In the genomic region with DNA sequence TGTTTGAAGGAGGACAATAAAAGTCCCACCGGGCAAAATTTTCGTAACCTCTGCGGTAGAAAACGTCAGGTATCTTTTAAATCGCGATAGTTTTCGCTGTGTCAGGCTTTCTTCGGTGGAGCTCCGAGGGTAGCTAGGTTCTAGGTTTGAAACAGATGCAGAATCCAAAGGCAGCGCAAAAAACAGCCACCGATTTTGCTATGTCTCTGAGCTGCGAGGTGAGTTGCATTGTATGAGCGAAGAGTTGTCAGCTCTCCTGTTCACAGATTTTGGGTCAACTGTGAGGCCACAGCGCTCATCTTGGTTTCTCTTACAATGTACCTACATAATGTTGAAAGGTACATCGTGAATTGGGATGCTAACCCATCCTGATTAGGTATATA, we compare ENCODE assay signal across 8 cellular contexts. TPM values are rescaled to one million over a fixed set of nuclear protein-coding genes. Genes with fewer than 3 reads are reported as not detected.
A peak's percentile ranks its signal among the peaks of the same experiment; 100 is the strongest.
DNase-seq lines count a peak whose midpoint lies in the region; ATAC-seq lines count a peak whose summit lies in the region.

No MANE protein-coding gene starts in this region.

- H3K4me1 ChIP-seq in mucosa of rectum (ENCODE audit: control insufficient read depth in 2 of 2, insufficient read depth in 2 of 2, low read length in 2 of 2) = peaks cover 3 to 18% of the 10 kb centered on the region in 2 donors

- no peaks in the 10 kb centered on the region for H3K9me3 Mint-ChIP-seq in activated CD8-positive, alpha-beta memory T cell treated with anti-CD3 and anti-CD28 coated beads, Interleukin-2, amount 10 ng/mL, durations not matched to agents 7 days and 5 days (ENCODE audit: low read depth)
- H3K9me3 Mint-ChIP-seq in T-cell = no peaks in the 10 kb centered on the region
- H3K9me3 Mint-ChIP-seq in effector memory CD8-positive, alpha-beta T cell = no peaks in the 10 kb centered on the region

- peak; percentile 53 for DNase-seq in activated CD8-positive, alpha-beta memory T cell treated with anti-CD3 and anti-CD28 coated beads, Interleukin-2, amount 10 ng/mL, durations not matched to agents 7 days and 5 days
- no peak for DNase-seq in activated CD8-positive, alpha-beta memory T cell treated with anti-CD3 and anti-CD28 coated beads, Interleukin-2, amount 50 U/mL, for 48 hours
- DNase-seq in T-cell (peak in 29 of 34 experiments; percentile 5 to 45 (median 21)), dedifferentiated amniotic fluid mesenchymal stem cell (ENCODE audit: extremely low spot score) (no peak), KBM-7 (no peak)
- peak; percentile 14 to 34 (median 27) for DNase-seq in effector memory CD8-positive, alpha-beta T cell

- H3K27ac Mint-ChIP-seq in activated CD8-positive, alpha-beta memory T cell treated with anti-CD3 and anti-CD28 coated beads, Interleukin-2, amount 10 ng/mL, durations not matched to agents 7 days and 5 days = peak overlapping the region; percentile 100
- peak overlapping the region; percentile 99 for H3K27ac Mint-ChIP-seq in T-cell
- peak overlapping the region; percentile 99 for H3K27ac Mint-ChIP-seq in effector memory CD8-positive, alpha-beta T cell

- no peaks in the 10 kb centered on the region for H3K27me3 ChIP-seq in mucosa of rectum (ENCODE audit: control insufficient read depth in 2 of 2, insufficient read depth in 2 of 2, low read length in 2 of 2)

- CTCF ChIA-PET in activated CD8-positive, alpha-beta memory T cell treated with anti-CD3 and anti-CD28 coated beads, Interleukin-2, amount 10 ng/mL, durations not matched to agents 7 days and 5 days (lab: Charles Lee) = interaction anchor here (1.5 to 3.3 kb wide), 5 partner anchors 8 to 137 kb away, joined by 3 to 11 read pairs (median 10); a partner anchor contains a TSS
- CTCF ChIA-PET in T-cell (lab: Charles Lee) = interaction anchor here in 1 of 2 donors (1.5 to 2.1 kb wide), 3 partner anchors 8 to 39 kb away, joined by 3 to 19 read pairs (median 10); a partner anchor contains a TSS

- H3K4me1 Mint-ChIP-seq in activated CD8-positive, alpha-beta memory T cell treated with anti-CD3 and anti-CD28 coated beads, Interleukin-2, amount 10 ng/mL, durations not matched to agents 7 days and 5 days = peaks cover 50% of the 10 kb centered on the region
- H3K4me1 Mint-ChIP-seq in T-cell = peaks cover 66 to 71% (median 69%) of the 10 kb centered on the region in 3 donors
- peaks cover 39 to 42% of the 10 kb centered on the region in 2 donors for H3K4me1 Mint-ChIP-seq in effector memory CD8-positive, alpha-beta T cell (ENCODE audit: low read depth in 2 of 2)

- H3K9me3 ChIP-seq in mucosa of rectum (ENCODE audit: control insufficient read depth in 2 of 2, low read length in 2 of 2) = no peaks in the 10 kb centered on the region

- H3K9ac ChIP-seq in mucosa of rectum (ENCODE audit: low read depth in 1 of 2, low read length in 2 of 2) = peak overlapping the region; percentile 99 to 100

- ATAC-seq in activated CD8-positive, alpha-beta memory T cell treated with anti-CD3 and anti-CD28 coated beads, Interleukin-2, amount 10 ng/mL, durations not matched to agents 7 days and 5 days = no peak
- ATAC-seq in T-cell (replicated peaks in 1 of 4) = no peak
- ATAC-seq in effector memory CD8-positive, alpha-beta T cell (replicated peaks) = no peak
- no peak for ATAC-seq in GM21528 (IDR thresholded peaks at IDR 0.05; ENCODE audit: low FRiP score, unreplicated experiment)

- peak overlapping the region; percentile 98 to 100 for H3K27ac ChIP-seq in mucosa of rectum (ENCODE audit: low read depth in 2 of 2, low read length in 2 of 2)

- no peaks in the 10 kb centered on the region for H3K27me3 Mint-ChIP-seq in activated CD8-positive, alpha-beta memory T cell treated with anti-CD3 and anti-CD28 coated beads, Interleukin-2, amount 10 ng/mL, durations not matched to agents 7 days and 5 days
- no peaks in the 10 kb centered on the region for H3K27me3 Mint-ChIP-seq in T-cell
- no peaks in the 10 kb centered on the region for H3K27me3 Mint-ChIP-seq in effector memory CD8-positive, alpha-beta T cell

- H3K36me3 Mint-ChIP-seq in activated CD8-positive, alpha-beta memory T cell treated with anti-CD3 and anti-CD28 coated beads, Interleukin-2, amount 10 ng/mL, durations not matched to agents 7 days and 5 days = peaks cover 8% of the 10 kb centered on the region
- H3K36me3 Mint-ChIP-seq in T-cell = peaks cover 6% of the 10 kb centered on the region
- peaks cover 32% of the 10 kb centered on the region for H3K36me3 Mint-ChIP-seq in effector memory CD8-positive, alpha-beta T cell (ENCODE audit: insufficient read depth)

- peak overlapping the region; percentile 89 to 100 for H3K4me3 ChIP-seq in mucosa of rectum (ENCODE audit: low read length in 2 of 2)

- H3K36me3 ChIP-seq in mucosa of rectum (ENCODE audit: control insufficient read depth in 2 of 2, insufficient read depth in 2 of 2, low read length in 2 of 2) = no peaks in the 10 kb centered on the region

- in situ Hi-C loops in KBM-7 (cut with MboI; ENCODE audit: low pct_unique_long_range_greater_than_20kb, low sequenced_read_pairs) = no loop called here

- H3K4me3 Mint-ChIP-seq in activated CD8-positive, alpha-beta memory T cell treated with anti-CD3 and anti-CD28 coated beads, Interleukin-2, amount 10 ng/mL, durations not matched to agents 7 days and 5 days = peak overlapping the region; percentile 100
- H3K4me3 Mint-ChIP-seq in T-cell = peak overlapping the region; percentile 97 to 99 (median 99)
- peak overlapping the region; percentile 96 to 97 for H3K4me3 Mint-ChIP-seq in effector memory CD8-positive, alpha-beta T cell

- POLR2A ChIA-PET in T-cell (lab: Charles Lee) = interaction anchor here (0.6 to 2.6 kb wide), 6 partner anchors 9 to 40 kb away, joined by 3 to 11 read pairs (median 4); no protein-coding TSS in a partner anchor

RNA-seq across cellular contexts. Expression of a gene that starts 0.5 kb away (rescaled TPM):
- 10 to 100 TPM; 21.5 to 22.8 TPM for total RNA-seq in activated CD8-positive, alpha-beta memory T cell treated with anti-CD3 and anti-CD28 coated beads, Interleukin-2, amount 10 ng/mL, durations not matched to agents 7 days and 5 days
- 10 to 100 TPM; 17.3 to 33.7 (median 30.8) TPM for total RNA-seq in T-cell

RNA-seq across cellular contexts. Expression of a gene that starts 8.5 kb away (rescaled TPM):
- 10 to 100 TPM; 12.9 to 21.6 TPM for total RNA-seq in activated CD8-positive, alpha-beta memory T cell treated with anti-CD3 and anti-CD28 coated beads, Interleukin-2, amount 10 ng/mL, durations not matched to agents 7 days and 5 days
- total RNA-seq in T-cell = 10 to 100 TPM; 13.4 to 21.9 (median 19.5) TPM

Comparison
In these comparisons a context has a peak if more than half of its experiments do, and no peak if none do; other contexts are left out.
1. DNase-seq: peak in activated CD8-positive, alpha-beta memory T cell treated with anti-CD3 and anti-CD28 coated beads, Interleukin-2, amount 10 ng/mL, durations not matched to agents 7 days and 5 days (single experiment), T-cell (29 of 34) and effector memory CD8-positive, alpha-beta T cell (3 of 3); none in activated CD8-positive, alpha-beta memory T cell treated with anti-CD3 and anti-CD28 coated beads, Interleukin-2, amount 50 U/mL, for 48 hours (single experiment), dedifferentiated amniotic fluid mesenchymal stem cell (single experiment) and KBM-7 (single experiment).
2. Peak in every context shown above with its lines, with median percentiles within 50 percentile points of each other: H3K27ac Mint-ChIP-seq and H3K4me3 Mint-ChIP-seq.